8 cellular contexts compared by ENCODE assay signal in genomic region chr20:23143098-23143497, GRCh38. TPM values are rescaled to one million over a fixed set of nuclear protein-coding genes. Genes with fewer than 3 reads are reported as not detected.
A peak's percentile ranks its signal among the peaks of the same experiment; 100 is the strongest.
DNase-seq lines count a peak whose midpoint lies in the region; ATAC-seq and TF ChIP-seq lines count a peak whose summit lies in the region.

No MANE protein-coding gene starts in this region.

- H3K36me3 ChIP-seq in esophagus (ENCODE audit: control insufficient read depth in 2 of 2, insufficient read depth in 2 of 2, low read length in 1 of 2) = no peaks in the 10 kb centered on the region

- H3K27ac Mint-ChIP-seq in osteocyte (ENCODE audit: unreplicated experiment) = peak overlapping the region; percentile 90

- ATAC-seq in GM18907 (IDR thresholded peaks at IDR 0.05; ENCODE audit: unreplicated experiment) (no peak), GM18519 (IDR thresholded peaks at IDR 0.05; ENCODE audit: low FRiP score, unreplicated experiment) (no peak)

- DNase-seq in HFF-Myc (ENCODE audit: extremely low read depth, low read depth) (peak; percentile 60), SHP77 treated with DMSO at 0.1 percent for 48 hours (lab: John Stamatoyannopoulos, UW) (peak; percentile 88), osteocyte (ENCODE audit: extremely low spot score, unreplicated experiment) (no peak), superior temporal gyrus (ENCODE audit: extremely low spot score) (no peak)
- no peak for DNase-seq in stimulated activated CD4-positive, alpha-beta T cell treated with anti-CD3 and anti-CD28 coated beads, Interleukin-2, amount 100 ng/mL, for 24 hours

- H3K9me3 Mint-ChIP-seq in osteocyte (ENCODE audit: unreplicated experiment) = no peaks in the 10 kb centered on the region

- H3K27ac ChIP-seq in esophagus (ENCODE audit: low read depth in 2 of 2, low read length in 1 of 2) = peak overlapping the region; percentile 83 to 92

- H3K4me3 Mint-ChIP-seq in osteocyte (ENCODE audit: unreplicated experiment) = no peak overlapping the region

- H3K36me3 Mint-ChIP-seq in osteocyte (ENCODE audit: unreplicated experiment) = no peaks in the 10 kb centered on the region

- H3K9me3 ChIP-seq in esophagus (ENCODE audit: control insufficient read depth in 2 of 2, insufficient read depth in 1 of 2, low read depth in 1 of 2, low read length in 1 of 2) = no peaks in the 10 kb centered on the region

- H3K4me1 ChIP-seq in esophagus (ENCODE audit: control insufficient read depth in 2 of 2, insufficient read depth in 2 of 2, low read length in 1 of 2) = peaks cover 0 to 35% of the 10 kb centered on the region in 2 donors

- WGBS in esophagus, 2 donors = 13 to 25% methylated on average over 5 of the region's 5 CpGs

- no peaks in the 10 kb centered on the region for H3K27me3 Mint-ChIP-seq in osteocyte (ENCODE audit: unreplicated experiment)

- no peak for TF ChIP-seq CTCF in HFF-Myc (IDR thresholded peaks at IDR 0.05; ENCODE audit: low read depth, low read length, missing control alignments)
- no peak for TF ChIP-seq CTCF in osteocyte (IDR thresholded peaks at IDR 0.05)

- H3K27me3 ChIP-seq in esophagus (ENCODE audit: control insufficient read depth in 1 of 2, insufficient read depth in 2 of 2, low read length in 2 of 2) = no peaks in the 10 kb centered on the region

- H3K4me3 ChIP-seq in HFF-Myc (replicated peaks; ENCODE audit: low read depth, low read length) = no peak overlapping the region
- H3K4me3 ChIP-seq in esophagus (ENCODE audit: low read depth in 1 of 2, low read length in 2 of 2) = no peak overlapping the region

- peaks cover 66% of the 10 kb centered on the region for H3K4me1 Mint-ChIP-seq in osteocyte (ENCODE audit: unreplicated experiment)

RNA-seq across cellular contexts. Expression of gene CD93, which starts 57.0 kb away (rescaled TPM):
- polyA plus RNA-seq in esophagus = 1 to 10 TPM; 1.8 to 2.8 TPM
- 0.13 and 0.21 TPM in 2 replicates for total RNA-seq in osteocyte

Comparison
In these comparisons a context has a peak if more than half of its experiments do, and no peak if none do; other contexts are left out.
1. DNase-seq: peak in HFF-Myc (single experiment) and SHP77 treated with DMSO at 0.1 percent for 48 hours (single experiment); none in osteocyte (single experiment), superior temporal gyrus (single experiment) and stimulated activated CD4-positive, alpha-beta T cell treated with anti-CD3 and anti-CD28 coated beads, Interleukin-2, amount 100 ng/mL, for 24 hours (0 of 2).